ENCODE assay signal across 23 cellular contexts in genomic region chr7:1341361-1341675, GRCh38.
"Had no signal": no experiment of that assay in that cellular context is flagged by ENCODE, and none has a peak within 500 bp of the region (broad histone marks: within the 10 kb centered on the region; RNA-seq: fewer than 3 reads in every experiment).

No MANE protein-coding gene starts in this region.

- H3K4me3 Mint-ChIP-seq: naive thymus-derived CD8-positive, alpha-beta T cell; nephron progenitor cell; stimulated activated naive CD8-positive, alpha-beta T cell treated with anti-CD3 and anti-CD28 coated beads, Interleukin-15, amount 100 ng/mL, for 72 hours had no signal

- H3K27ac ChIP-seq: dorsolateral prefrontal cortex, gastrocnemius medialis, neutrophil, pancreas, skin epidermis, suprapubic skin, transverse colon, vagina had no signal

- H3K27me3 ChIP-seq: pancreas, vagina had no signal

- H3K9me3 ChIP-seq: gastrocnemius medialis, neutrophil, pancreas, suprapubic skin, vagina had no signal

- DNase-seq: dorsolateral prefrontal cortex; effector CD4-positive, alpha-beta T cell; foreskin fibroblast; gastrocnemius medialis; head of caudate nucleus; mammary epithelial cell; nephron progenitor cell; stimulated activated CD4-positive, alpha-beta T cell treated with anti-CD3 and anti-CD28 coated beads, Interleukin-15, amount 100 ng/mL, for 24 hours; stimulated activated CD4-positive, alpha-beta T cell treated with anti-CD3 and anti-CD28 coated beads, Interleukin-2, amount 100 ng/mL, for 48 hours; stimulated activated CD8-positive, alpha-beta memory T cell treated with anti-CD3 and anti-CD28 coated beads, Interleukin-4, amount 100 ng/mL, for 48 hours; stimulated activated naive CD4-positive, alpha-beta T cell; stimulated activated naive CD8-positive, alpha-beta T cell treated with anti-CD3 and anti-CD28 coated beads, Interleukin-15, amount 100 ng/mL, for 72 hours; transverse colon had no signal

- H3K27ac Mint-ChIP-seq: naive thymus-derived CD8-positive, alpha-beta T cell; nephron progenitor cell; progenitor cell of endocrine pancreas; stimulated activated naive CD8-positive, alpha-beta T cell treated with anti-CD3 and anti-CD28 coated beads, Interleukin-15, amount 100 ng/mL, for 72 hours had no signal

- H3K4me3 ChIP-seq: dorsolateral prefrontal cortex, gastrocnemius medialis, pancreas, skin epidermis, suprapubic skin, transverse colon, vagina had no signal

- FAIRE-seq: colon, keratinocyte, pancreas had no signal

- H3K36me3 ChIP-seq: gastrocnemius medialis, neutrophil, pancreas, suprapubic skin, transverse colon, vagina had no signal

- H3K4me1 Mint-ChIP-seq: naive thymus-derived CD8-positive, alpha-beta T cell; stimulated activated naive CD8-positive, alpha-beta T cell treated with anti-CD3 and anti-CD28 coated beads, Interleukin-15, amount 100 ng/mL, for 72 hours had no signal

- ATAC-seq: gastrocnemius medialis; left lobe of liver; naive thymus-derived CD8-positive, alpha-beta T cell; pancreas; stimulated activated naive CD8-positive, alpha-beta T cell treated with anti-CD3 and anti-CD28 coated beads, Interleukin-15, amount 100 ng/mL, for 72 hours had no signal

- H3K4me1 ChIP-seq: gastrocnemius medialis, pancreas, suprapubic skin, transverse colon, vagina had no signal
